20 cellular contexts compared by ENCODE assay signal in the genomic region with DNA sequence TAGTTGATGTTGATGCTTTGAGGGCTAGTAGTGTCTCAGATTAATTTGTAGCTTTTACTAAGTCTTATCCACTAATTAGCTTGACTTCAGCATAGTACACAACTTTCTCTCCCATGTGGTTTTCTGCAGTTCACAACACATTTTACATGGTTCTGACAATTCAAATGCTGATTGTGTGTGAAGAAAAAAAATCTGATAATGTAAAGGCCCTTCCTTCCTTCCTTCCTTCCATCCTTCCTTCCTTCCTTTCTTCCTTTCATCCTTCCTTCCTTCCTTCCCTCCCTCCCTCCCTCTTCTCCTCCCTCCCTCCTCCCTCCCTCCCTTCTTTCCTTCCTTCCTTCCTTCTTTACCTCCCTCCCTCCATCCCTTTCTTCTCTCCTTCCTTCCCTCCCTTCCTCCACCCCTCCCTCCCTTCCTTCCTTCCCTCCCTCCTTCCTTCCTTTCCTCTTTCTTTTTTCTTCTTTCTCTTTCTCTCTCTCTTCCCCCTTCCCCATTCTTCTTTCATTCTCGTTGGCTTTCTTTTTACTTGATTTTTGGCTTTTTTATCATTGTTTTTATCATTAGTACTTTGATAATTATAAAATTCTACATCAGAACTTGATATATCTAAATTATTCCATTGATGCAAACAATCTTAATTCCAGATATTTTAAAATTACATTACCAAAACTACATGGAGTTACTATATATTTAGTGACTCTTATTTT.
"Had no signal": no experiment of that assay in that cellular context is flagged by ENCODE, and none has a peak within 500 bp of the region (broad histone marks: within the 10 kb centered on the region; RNA-seq: fewer than 3 reads in every experiment).

No MANE protein-coding gene starts in this region.

- H3K27ac ChIP-seq: colonic mucosa, esophagus muscularis mucosa, foreskin keratinocyte, gastroesophageal sphincter, heart left ventricle, hepatocyte, left lung, lower lobe of right lung had no signal

- H3K4me1 ChIP-seq: colonic mucosa, esophagus muscularis mucosa, foreskin keratinocyte, gastroesophageal sphincter, heart left ventricle, left lung, lower lobe of right lung had no signal

- H3K27me3 ChIP-seq: colonic mucosa, esophagus muscularis mucosa, foreskin keratinocyte, gastroesophageal sphincter, heart left ventricle, hepatocyte, left lung had no signal

- H3K4me3 ChIP-seq: colonic mucosa, esophagus muscularis mucosa, gastroesophageal sphincter, heart left ventricle, hepatocyte, left lung, lower lobe of right lung, mucosa of descending colon had no signal

- H3K9me3 ChIP-seq: colonic mucosa, esophagus muscularis mucosa, lower lobe of right lung, mucosa of descending colon had no signal

- H3K36me3 ChIP-seq: colonic mucosa, esophagus muscularis mucosa, gastroesophageal sphincter, heart left ventricle, left lung, lower lobe of right lung had no signal

- DNase-seq: colonic mucosa; cortex of kidney; effector memory CD4-positive, alpha-beta T cell; foreskin keratinocyte; heart left ventricle; hypothalamus; immature natural killer cell; islet precursor cell; kidney; kidney glomerular epithelial cell; left colon; left lung; left ventricle myocardium superior; lower lobe of right lung; mesenchymal stem cell; mucosa of descending colon; naive B cell had no signal
